Comparison of ENCODE assay signal across 8 cellular contexts in the genomic region with DNA sequence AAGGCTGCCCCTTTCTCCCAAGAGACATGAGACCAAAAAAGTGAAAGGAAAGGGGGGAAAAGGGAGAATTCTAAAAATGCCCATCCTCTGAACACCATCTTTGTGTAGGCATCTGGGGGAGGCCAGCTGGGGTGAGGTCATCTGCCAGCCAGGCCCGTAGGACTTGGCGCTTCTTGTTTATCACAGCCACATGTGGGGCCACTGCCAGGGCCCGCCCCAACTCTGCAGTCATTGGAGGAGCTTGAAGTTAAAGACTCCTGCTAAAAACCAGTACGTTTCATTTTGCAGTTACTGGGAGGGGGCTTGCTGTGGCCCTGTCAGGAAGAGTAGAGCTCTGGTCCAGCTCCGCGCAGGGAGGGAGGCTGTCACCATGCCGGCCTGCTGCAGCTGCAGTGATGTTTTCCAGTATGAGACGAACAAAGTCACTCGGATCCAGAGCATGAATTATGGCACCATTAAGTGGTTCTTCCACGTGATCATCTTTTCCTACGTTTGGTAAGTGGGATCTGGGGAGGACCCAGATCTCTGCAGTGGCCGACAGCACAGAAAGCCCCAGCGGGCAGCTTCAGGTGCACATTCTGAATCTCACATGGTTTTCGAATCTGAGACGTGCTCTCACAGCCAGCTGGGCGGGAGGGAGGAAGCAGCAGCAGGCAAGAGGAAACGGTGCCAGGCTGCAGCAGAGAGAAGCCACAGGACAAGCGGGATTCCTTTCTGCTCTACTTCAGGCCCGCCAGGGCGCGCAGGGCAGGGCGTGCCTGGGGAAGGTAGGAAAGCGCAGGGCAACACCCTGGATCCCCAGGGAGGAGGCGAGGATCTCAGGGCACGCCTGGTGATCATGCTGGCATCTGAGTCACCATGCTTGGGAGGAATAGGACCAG. TPM values are rescaled to one million over a fixed set of nuclear protein-coding genes. Genes with fewer than 3 reads are reported as not detected.
A peak's percentile ranks its signal among the peaks of the same experiment; 100 is the strongest.
DNase-seq lines count a peak whose midpoint lies in the region; ATAC-seq and TF ChIP-seq lines count a peak whose summit lies in the region.

A gene (plus strand): TSS at position 276 of the 881 bp plus-strand sequence. CDS start 95 bp downstream, at position 371.

- peak within 1 kb of the TSS; percentile 22; the same call in 1 of the 2 replicates for H3K4me3 ChIP-seq in Karpas-422 (ENCODE audit: low read length)
- peak within 1 kb of the TSS; percentile 44 for H3K4me3 ChIP-seq in SJCRH30

- H3K27me3 ChIP-seq in Karpas-422 (ENCODE audit: low read length) (no peaks in the 10 kb centered on the region), SJCRH30 (no peaks in the 10 kb centered on the region)

- peak within 1 kb of the TSS; percentile 52 for H3K4me3 Mint-ChIP-seq in osteocyte (ENCODE audit: unreplicated experiment)

- peak; percentile 23 for TF ChIP-seq POLR2A in GM10847 (IDR thresholded peaks at IDR 0.05; ENCODE audit: extremely low read depth, insufficient read length)

- H3K36me3 ChIP-seq in Karpas-422 (ENCODE audit: insufficient read depth, low read length) (no peaks in the 10 kb centered on the region), SJCRH30 (no peaks in the 10 kb centered on the region)

- no peak for DNase-seq in Karpas-422
- peak; percentile 67 to 68 for DNase-seq in SJCRH30
- peak; percentile 42 for DNase-seq in amniotic epithelial cell (ENCODE audit: low read depth)
- DNase-seq in cardiac septum (ENCODE audit: low spot score), result peak; percentile 90
- DNase-seq in osteocyte (ENCODE audit: extremely low spot score, unreplicated experiment), result no peak

- no peaks in the 10 kb centered on the region for H3K9me3 Mint-ChIP-seq in osteocyte (ENCODE audit: unreplicated experiment)

- no peak within 1 kb of the TSS for H3K27ac Mint-ChIP-seq in osteocyte (ENCODE audit: unreplicated experiment)

- peaks cover 22% of the 10 kb centered on the region for H3K4me1 Mint-ChIP-seq in osteocyte (ENCODE audit: unreplicated experiment)

- H2AFZ ChIP-seq in Karpas-422 (ENCODE audit: low read length), result peak within 1 kb of the TSS; percentile 20; the same call in 1 of the 2 replicates

- no peaks in the 10 kb centered on the region for H3K9me2 ChIP-seq in Karpas-422 (replicated peaks; ENCODE audit: insufficient read depth, low read length)

- H4K20me1 ChIP-seq in Karpas-422 (ENCODE audit: insufficient read depth, low read depth, low read length), result no peaks in the 10 kb centered on the region

- TF ChIP-seq CTCF in osteocyte (IDR thresholded peaks at IDR 0.05), result no peak

- ATAC-seq in GM21515 (IDR thresholded peaks at IDR 0.05; ENCODE audit: unreplicated experiment), result no peak
- no peak for ATAC-seq in HG03159 (IDR thresholded peaks at IDR 0.05; ENCODE audit: unreplicated experiment)

- no peak within 1 kb of the TSS for H3K9ac ChIP-seq in Karpas-422 (ENCODE audit: low read length)

- intact Hi-C loops in cardiac septum (cut with DNase I), result loop anchor here (5.0 kb wide), 1 partner anchor 79 kb away; a partner anchor contains a TSS

- H3K27me3 Mint-ChIP-seq in osteocyte (ENCODE audit: unreplicated experiment), result peaks cover 19% of the 10 kb centered on the region

- H3K4me1 ChIP-seq in Karpas-422 (ENCODE audit: low read length) (peaks cover 12% of the 10 kb centered on the region), SJCRH30 (peaks cover 6% of the 10 kb centered on the region; the same call in 1 of the 2 replicates)

- H3K36me3 Mint-ChIP-seq in osteocyte (ENCODE audit: unreplicated experiment), result no peaks in the 10 kb centered on the region

- no peaks in the 10 kb centered on the region for H3K79me2 ChIP-seq in Karpas-422 (ENCODE audit: low read length)

- H3K27ac ChIP-seq in Karpas-422 (ENCODE audit: low read length) (no peak within 1 kb of the TSS), SJCRH30 (peak within 1 kb of the TSS; percentile 19)

- H3K4me2 ChIP-seq in Karpas-422 (ENCODE audit: low read depth, low read length, poor library complexity, severe bottlenecking), result peak within 1 kb of the TSS; percentile 13

- H3K9me3 ChIP-seq in Karpas-422 (ENCODE audit: low read length) (no peaks in the 10 kb centered on the region), SJCRH30 (replicated peaks) (no peaks in the 10 kb centered on the region)

RNA-seq across cellular contexts. Expression of the gene that starts here (rescaled TPM):
- total RNA-seq in Karpas-422 (2014; rRNA removed; shearing (Covaris generic); ENCODE audit: low replicate concordance), result 0.18 TPM in 1 of 2 replicates, not detected in the other
- total RNA-seq in SJCRH30 (2014; rRNA removed; shearing (Covaris generic)), result 1.3 and 2.5 TPM in 2 replicates
- total RNA-seq in cardiac septum (0.65 TPM), osteocyte (0.08 and 0.30 TPM in 2 replicates)

Comparison
In these comparisons a context has a peak if more than half of its experiments do, and no peak if none do; other contexts are left out.
1. Peak in DNase-seq in cardiac septum; RNA of the gene not detected or under 1 TPM.
2. DNase-seq: peak in SJCRH30 (2 of 2) and amniotic epithelial cell (single experiment); none in Karpas-422 (single experiment) and osteocyte (single experiment).